ENCODE assay signal across 14 cellular contexts in genomic region chr14:74570696-74571095, GRCh38. TPM values are rescaled to one million over a fixed set of nuclear protein-coding genes. Genes with fewer than 3 reads are reported as not detected.
DNase-seq lines count a peak whose midpoint lies in the region; ATAC-seq, FAIRE-seq and TF ChIP-seq lines count a peak whose summit lies in the region.
"Had no signal": no experiment of that assay in that cellular context is flagged by ENCODE, and none has a peak within 500 bp of the region (broad histone marks: within the 10 kb centered on the region; RNA-seq: fewer than 3 reads in every experiment).

No MANE protein-coding gene starts in this region.

- no peak overlapping the region for H3K27ac Mint-ChIP-seq in H9
- H3K27ac Mint-ChIP-seq: activated CD4-positive, alpha-beta memory T cell treated with anti-CD3 and anti-CD28 coated beads, Interleukin-2, amount 10 ng/mL, durations not matched to agents 7 days and 5 days had no signal

- no peak overlapping the region for H3K4me3 ChIP-seq in A549
- no peak overlapping the region for H3K4me3 ChIP-seq in SJCRH30
- no peak overlapping the region for H3K4me3 ChIP-seq in gastroesophageal sphincter
- H3K4me3 ChIP-seq in skeletal muscle tissue (ENCODE audit: low read length in 3 of 3): no peak overlapping the region

- peak overlapping the region; percentile 91 to 95 for H3K27ac ChIP-seq in A549
- H3K27ac ChIP-seq in SJCRH30: peak overlapping the region; percentile 95; the same call in 1 of the 2 replicates
- H3K27ac ChIP-seq in gastroesophageal sphincter: peak overlapping the region; percentile 84 to 91 (median 84)
- peak overlapping the region; percentile 47 for H3K27ac ChIP-seq in skeletal muscle tissue (ENCODE audit: low read depth, low read length)
- H3K27ac ChIP-seq in H9 (ENCODE audit: insufficient read length, low read depth, low read length): no peak overlapping the region

- H3K27me3 ChIP-seq in SJCRH30 (no peaks in the 10 kb centered on the region), gastroesophageal sphincter (no peaks in the 10 kb centered on the region), skeletal muscle tissue (ENCODE audit: control insufficient read depth in 3 of 3, insufficient read depth in 3 of 3, low read length in 3 of 3) (peaks cover 0 to 4% (median 0%) of the 10 kb centered on the region in 3 donors), H9 (ENCODE audit: insufficient read depth, low read length) (no peaks in the 10 kb centered on the region)
- H3K27me3 ChIP-seq: dorsolateral prefrontal cortex had no signal

- POLR2A ChIA-PET in A549 (lab: Yijun Ruan, JAX): interaction anchor here (1.0 to 2.9 kb wide), 5 partner anchors 8 to 62 kb away, joined by 3 to 17 read pairs (median 10); no protein-coding TSS in a partner anchor

- CTCF ChIA-PET in A549 (lab: Yijun Ruan, JAX): interaction anchor here (0.9 to 4.5 kb wide), 14 partner anchors 9 to 72 kb away, joined by 3 to 42 read pairs (median 3); partner anchors contain the start of gene LTBP2

- 81% methylated on average over 5 of the region's 5 CpGs for WGBS in A549 (ENCODE audit: missing lambda C conversion rate)
- whole genome bisulfite sequencing in gastroesophageal sphincter (ENCODE audit: low coverage in 1 of 2), 2 donors: 58 to 90% methylated on average over 2 of the region's 5 CpGs
- WGBS in H9 (ENCODE audit: extremely low coverage, insufficient read length, low lambda C conversion rate): no CpG with 5 or more reads among the region's 5 CpGs

- H3K9me3 ChIP-seq in A549: no peaks in the 10 kb centered on the region
- no peaks in the 10 kb centered on the region for H3K9me3 ChIP-seq in SJCRH30 (replicated peaks)
- no peaks in the 10 kb centered on the region for H3K9me3 ChIP-seq in gastroesophageal sphincter
- H3K9me3 ChIP-seq in skeletal muscle tissue (ENCODE audit: control insufficient read depth in 3 of 3, low read length in 3 of 3): no peaks in the 10 kb centered on the region
- no peaks in the 10 kb centered on the region for H3K9me3 ChIP-seq in H9 (ENCODE audit: control insufficient read depth, low read depth, low read length)

- no peak overlapping the region for H3K4ac ChIP-seq in H9 (ENCODE audit: low read depth, low read length)

- peaks cover 88% of the 10 kb centered on the region for H3K4me1 ChIP-seq in A549
- peaks cover 41% of the 10 kb centered on the region for H3K4me1 ChIP-seq in SJCRH30
- peaks cover 6 to 99% (median 65%) of the 10 kb centered on the region in 3 donors for H3K4me1 ChIP-seq in gastroesophageal sphincter
- H3K4me1 ChIP-seq in skeletal muscle tissue (ENCODE audit: control insufficient read depth in 3 of 3, insufficient read depth in 3 of 3, low read length in 3 of 3): peaks cover 28 to 46% (median 37%) of the 10 kb centered on the region in 3 donors
- H3K4me1 ChIP-seq in H9 (ENCODE audit: insufficient read depth, low read length): no peaks in the 10 kb centered on the region

- no peaks in the 10 kb centered on the region; the same call in 1 of the 2 replicates for H3K27me3 Mint-ChIP-seq in H9 (ENCODE audit: low read depth)

- H4K20me1 ChIP-seq in H9 (ENCODE audit: control insufficient read depth, insufficient read depth, insufficient read length): no peaks in the 10 kb centered on the region

- no peak overlapping the region for H2BK120ac ChIP-seq in H9 (ENCODE audit: low read depth, low read length, poor library complexity, severe bottlenecking)

- no peak overlapping the region for H4K5ac ChIP-seq in H9 (ENCODE audit: insufficient read length, low read depth, low read length)

- H3K23me2 ChIP-seq in H9 (ENCODE audit: insufficient read length, low read depth, low read length, poor library complexity, severe bottlenecking): no peaks in the 10 kb centered on the region

- H3K9ac ChIP-seq in skeletal muscle tissue (ENCODE audit: low read depth in 1 of 3, low read length in 3 of 3) (no peak overlapping the region), H9 (ENCODE audit: extremely low read depth, insufficient read length, low read length) (no peak overlapping the region)

- no peaks in the 10 kb centered on the region for H3K9me3 Mint-ChIP-seq in H9
- H3K9me3 Mint-ChIP-seq: activated CD4-positive, alpha-beta memory T cell treated with anti-CD3 and anti-CD28 coated beads, Interleukin-2, amount 10 ng/mL, durations not matched to agents 7 days and 5 days; activated T-helper 17 cell treated with anti-CD3 and anti-CD28 coated beads, Interleukin-2, amount 50 U/mL, for 72 hours had no signal

- H2BK5ac ChIP-seq in H9 (ENCODE audit: insufficient read length, low read length): no peak overlapping the region

- H3K79me1 ChIP-seq in H9 (ENCODE audit: insufficient read depth, low read depth, low read length, poor library complexity, severe bottlenecking): no peaks in the 10 kb centered on the region

- DNase-seq in A549 (ENCODE audit: low read depth in 1 of 2, low spot score in 1 of 2) (no peak), SJCRH30 (no peak), superior temporal gyrus (ENCODE audit: extremely low spot score) (no peak), DMS 273 (lab: John Stamatoyannopoulos, UW; ENCODE audit: unreplicated experiment) (no peak), H9 (no peak)
- DNase-seq: activated CD4-positive, alpha-beta memory T cell treated with anti-CD3 and anti-CD28 coated beads, Interleukin-2, amount 10 ng/mL, durations not matched to agents 7 days and 5 days; dorsolateral prefrontal cortex; NCI-H2171 had no signal

- no peak overlapping the region for H4K91ac ChIP-seq in H9 (ENCODE audit: insufficient read length, low read depth, low read length)

- H3K4me1 Mint-ChIP-seq in H9: peaks cover 25 to 41% of the 10 kb centered on the region in 2 experiments

- H3K56ac ChIP-seq in H9 (ENCODE audit: insufficient read length, low read depth, low read length): no peak overlapping the region

- H3T11ph ChIP-seq in H9 (ENCODE audit: low read length): no peak overlapping the region

- no peaks in the 10 kb centered on the region for H3K79me2 ChIP-seq in H9 (ENCODE audit: insufficient read depth, low read length)

- H3K36me3 ChIP-seq in SJCRH30: no peaks in the 10 kb centered on the region
- no peaks in the 10 kb centered on the region for H3K36me3 ChIP-seq in gastroesophageal sphincter
- H3K36me3 ChIP-seq in skeletal muscle tissue (ENCODE audit: control insufficient read depth in 3 of 3, insufficient read depth in 3 of 3, low read length in 3 of 3): no peaks in the 10 kb centered on the region

- H3K4me2 ChIP-seq in A549 (peak overlapping the region; percentile 80), H9 (ENCODE audit: insufficient read depth, insufficient read length, low read length) (no peak overlapping the region)

- H3K36me3 Mint-ChIP-seq in H9 (ENCODE audit: insufficient read depth in 1 of 3, low read depth in 3 of 3): no peaks in the 10 kb centered on the region

- no peak overlapping the region for H4K8ac ChIP-seq in H9 (replicated peaks; ENCODE audit: insufficient read length, low read depth, low read length)

- no peak overlapping the region for H2BK12ac ChIP-seq in H9 (ENCODE audit: insufficient read length, low read depth, low read length)

- H3K18ac ChIP-seq in H9 (ENCODE audit: insufficient read length, low read depth, low read length): no peak overlapping the region

- no peak overlapping the region for H3K4me3 Mint-ChIP-seq in H9
- H3K4me3 Mint-ChIP-seq: activated CD4-positive, alpha-beta memory T cell treated with anti-CD3 and anti-CD28 coated beads, Interleukin-2, amount 10 ng/mL, durations not matched to agents 7 days and 5 days had no signal

- H2AFZ ChIP-seq in H9 (ENCODE audit: low read length): no peak overlapping the region

- no peak for TF ChIP-seq RAD21 in A549 (conservative IDR thresholded peaks at IDR 0.05 in 1 of 2, IDR thresholded peaks at IDR 0.05 in 1 of 2)

- no peak for TF ChIP-seq CTCF in A549 (IDR thresholded peaks at IDR 0.05)
- no peak for TF ChIP-seq CTCF in gastroesophageal sphincter (IDR thresholded peaks at IDR 0.05)
- TF ChIP-seq CTCF in H9 (conservative IDR thresholded peaks at IDR 0.05): no peak

- H2BK15ac ChIP-seq in H9 (ENCODE audit: low read depth, low read length): no peak overlapping the region

- TF ChIP-seq EP300 in A549 (IDR thresholded peaks at IDR 0.05) (no peak), gastroesophageal sphincter (IDR thresholded peaks at IDR 0.05) (no peak)

- FAIRE-seq in A549 (lab: Jason Lieb, UNC): no peak
- FAIRE-seq: G401.6, TTC549 had no signal

- H2BK20ac ChIP-seq in H9 (ENCODE audit: low read depth, low read length, poor library complexity, severe bottlenecking): no peak overlapping the region

- no peak for ATAC-seq in A549
- no peak for ATAC-seq in gastroesophageal sphincter
- no peak for ATAC-seq in GM18498 (IDR thresholded peaks at IDR 0.05; ENCODE audit: unreplicated experiment)
- ATAC-seq: activated T-helper 17 cell treated with anti-CD3 and anti-CD28 coated beads, Interleukin-2, amount 50 U/mL, for 72 hours had no signal

- TF ChIP-seq POLR2A in A549 (IDR thresholded peaks at IDR 0.05; ENCODE audit: low read length) (no peak), gastroesophageal sphincter (IDR thresholded peaks at IDR 0.05) (no peak)

- H2AK5ac ChIP-seq in H9 (ENCODE audit: insufficient read length, low read length): no peak overlapping the region

- H3K23ac ChIP-seq in H9 (ENCODE audit: insufficient read length, low read depth, low read length): no peak overlapping the region

- no peak overlapping the region for H3K14ac ChIP-seq in H9 (ENCODE audit: insufficient read depth, low read length)

TF ChIP-seq in A549, 52 proteins besides CTCF, POLR2A, EP300 and RAD21 (continues in another document):
- TF ChIP-seq CBX8 (IDR thresholded peaks at IDR 0.05) (no peak), ATOH8 (CRISPR knock-in tag; IDR thresholded peaks at IDR 0.05; ENCODE audit: low read depth) (no peak), EHMT2 (IDR thresholded peaks at IDR 0.05; ENCODE audit: low read depth) (no peak)

RNA-seq across cellular contexts. Expression of gene LTBP2, which starts 41.3 kb away (rescaled TPM):
- 4.9 and 6.3 TPM in 2 replicates for polyA plus RNA-seq in A549 (2011; rRNA removed)
- polyA plus RNA-seq in A549 (2012; cell fraction: cytosol; rRNA removed): 3.3 and 5.0 TPM in 2 replicates
- 21.8 and 25.3 TPM in 2 replicates for polyA plus RNA-seq in A549 (2012; cell fraction: nucleus; rRNA removed)
- 9.9 to 17.1 TPM (median 14.4 TPM) in 3 replicates for polyA plus RNA-seq in A549 (2017; fragmentation: RNase III; extraction: RNeasy Plus Mini Kit Qiagen cat#74134 plus additional on column Dnase treatment)
- polyA minus RNA-seq in A549 (2011; rRNA and poly(A)+ RNA removed): 9.0 and 9.7 TPM in 2 replicates
- 0.61 and 0.84 TPM in 2 replicates for total RNA-seq in SJCRH30 (2014; rRNA removed; shearing (Covaris generic))
- 100 to 1,000 TPM in 1 of 4 donors, 10 to 100 TPM in 3; 45.9 to 158 (median 88.4) TPM for total RNA-seq in gastroesophageal sphincter
- 12.0 TPM for total RNA-seq in skeletal muscle tissue
- total RNA-seq in H9 (2021): 0.75 and 0.77 TPM in 2 replicates
